ENCODE assay signal across 8 cellular contexts in genomic region chr10:132142396-132143161, GRCh38. TPM values are rescaled to one million over a fixed set of nuclear protein-coding genes. Genes with fewer than 3 reads are reported as not detected.
DNase-seq lines count a peak whose midpoint lies in the region; ATAC-seq and TF ChIP-seq lines count a peak whose summit lies in the region.

No MANE protein-coding gene starts in this region.

- peak; percentile 4 for DNase-seq in NCI-H2171 treated with DMSO at 0.1 percent for 48 hours (lab: John Stamatoyannopoulos, UW)
- DNase-seq in NCI-H2171 (lab: John Stamatoyannopoulos, UW), result no peak
- DNase-seq in WTC11 (ENCODE audit: low spot score), result peak; percentile 75
- peak; percentile 83 for DNase-seq in chondrocyte (ENCODE audit: low spot score)
- peak; percentile 47 for DNase-seq in lower lobe of right lung
- peak in 32 of 49 donors; percentile 5 to 69 (median 34) for DNase-seq in substantia nigra (lab: John Stamatoyannopoulos, UW)

- H3K27ac ChIP-seq in lower lobe of right lung, result no peak overlapping the region
- no peak overlapping the region for H3K27ac ChIP-seq in substantia nigra (ENCODE audit: low read depth, low read length, poor library complexity, severe bottlenecking)

- H3K27me3 Mint-ChIP-seq in WTC11 (ENCODE audit: low read depth), result no peaks in the 10 kb centered on the region
- peaks cover under 1% of the 10 kb centered on the region for H3K27me3 Mint-ChIP-seq in chondrocyte (ENCODE audit: low read depth)

- H3K27me3 ChIP-seq in lower lobe of right lung (ENCODE audit: low read depth), result peaks cover 26% of the 10 kb centered on the region

- H3K27ac Mint-ChIP-seq in WTC11, result no peak overlapping the region
- no peak overlapping the region for H3K27ac Mint-ChIP-seq in chondrocyte (ENCODE audit: unreplicated experiment)

- no peaks in the 10 kb centered on the region for H3K36me3 ChIP-seq in lower lobe of right lung

- CTCF ChIA-PET in WTC11 (lab: Charles Lee), result interaction anchor here (0.6 to 2.8 kb wide), 39 partner anchors 9 to 394 kb away, joined by 3 to 20 read pairs (median 4); partner anchors contain the start of genes JAKMIP3 and PPP2R2D

- H3K4me3 Mint-ChIP-seq in WTC11, result no peak overlapping the region
- no peak overlapping the region for H3K4me3 Mint-ChIP-seq in chondrocyte (ENCODE audit: unreplicated experiment)

- H3K36me3 Mint-ChIP-seq in WTC11 (no peaks in the 10 kb centered on the region), chondrocyte (ENCODE audit: low read depth) (no peaks in the 10 kb centered on the region)

- TF ChIP-seq CTCF in WTC11 (IDR thresholded peaks at IDR 0.05), result peak; percentile 94
- TF ChIP-seq CTCF in chondrocyte (IDR thresholded peaks at IDR 0.05), result peak; percentile 90
- peak; percentile 83 for TF ChIP-seq CTCF in lower lobe of right lung (IDR thresholded peaks at IDR 0.05)

- ATAC-seq in HG03159 (IDR thresholded peaks at IDR 0.05; ENCODE audit: unreplicated experiment) (peak; percentile 74), WTC11 (peak; percentile 80), lower lobe of right lung (peak; percentile 72 to 75), HG03139 (IDR thresholded peaks at IDR 0.05; ENCODE audit: unreplicated experiment) (no peak)

- intact Hi-C loops in lower lobe of right lung (cut with DNase I), result loop anchor here (10.0 kb wide), 1 partner anchor 258 kb away; no protein-coding TSS in a partner anchor

- no peaks in the 10 kb centered on the region for H3K4me1 ChIP-seq in lower lobe of right lung

- peaks cover 7% of the 10 kb centered on the region for H3K4me1 Mint-ChIP-seq in WTC11
- no peaks in the 10 kb centered on the region for H3K4me1 Mint-ChIP-seq in chondrocyte (ENCODE audit: low read depth)

- H3K9me3 ChIP-seq in lower lobe of right lung, result no peaks in the 10 kb centered on the region

- no peaks in the 10 kb centered on the region for H3K9me3 Mint-ChIP-seq in WTC11
- no peaks in the 10 kb centered on the region for H3K9me3 Mint-ChIP-seq in chondrocyte (ENCODE audit: low read depth)

- H3K4me3 ChIP-seq in lower lobe of right lung, result no peak overlapping the region

- POLR2A ChIA-PET in WTC11 (lab: Charles Lee), result interaction anchor here (0.9 kb wide), 1 partner anchor 33 kb away, joined by 3 read pairs; no protein-coding TSS in a partner anchor

TF ChIP-seq in WTC11, 78 proteins besides CTCF, POLR2A, EP300 and RAD21:
- 0 out of 2 replicates have a peak, but pooled peaks have one; percentile 40 for TF ChIP-seq FOXP4 (CRISPR knock-in tag; IDR thresholded peaks at IDR 0.05)
- TF ChIP-seq, protein P1, sequence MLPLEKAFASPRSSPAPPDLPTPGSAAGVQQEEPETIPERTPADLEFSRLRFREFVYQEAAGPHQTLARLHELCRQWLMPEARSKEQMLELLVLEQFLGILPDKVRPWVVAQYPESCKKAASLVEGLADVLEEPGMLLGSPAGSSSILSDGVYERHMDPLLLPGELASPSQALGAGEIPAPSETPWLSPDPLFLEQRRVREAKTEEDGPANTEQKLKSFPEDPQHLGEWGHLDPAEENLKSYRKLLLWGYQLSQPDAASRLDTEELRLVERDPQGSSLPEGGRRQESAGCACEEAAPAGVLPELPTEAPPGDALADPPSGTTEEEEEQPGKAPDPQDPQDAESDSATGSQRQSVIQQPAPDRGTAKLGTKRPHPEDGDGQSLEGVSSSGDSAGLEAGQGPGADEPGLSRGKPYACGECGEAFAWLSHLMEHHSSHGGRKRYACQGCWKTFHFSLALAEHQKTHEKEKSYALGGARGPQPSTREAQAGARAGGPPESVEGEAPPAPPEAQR (CRISPR knock-in tag; IDR thresholded peaks at IDR 0.05), result no peak

RNA-seq across cellular contexts. Expression of gene DPYSL4, which starts 44.2 kb away (rescaled TPM):
- 16.8 to 18.1 TPM (median 17.0 TPM) in 3 replicates for total RNA-seq in WTC11 (2021)
- total RNA-seq in chondrocyte, result 19.9 to 37.6 TPM (median 35.2 TPM) in 3 replicates
- total RNA-seq in lower lobe of right lung, result 2.1 TPM
